9 cellular contexts compared by ENCODE assay signal in the genomic region with DNA sequence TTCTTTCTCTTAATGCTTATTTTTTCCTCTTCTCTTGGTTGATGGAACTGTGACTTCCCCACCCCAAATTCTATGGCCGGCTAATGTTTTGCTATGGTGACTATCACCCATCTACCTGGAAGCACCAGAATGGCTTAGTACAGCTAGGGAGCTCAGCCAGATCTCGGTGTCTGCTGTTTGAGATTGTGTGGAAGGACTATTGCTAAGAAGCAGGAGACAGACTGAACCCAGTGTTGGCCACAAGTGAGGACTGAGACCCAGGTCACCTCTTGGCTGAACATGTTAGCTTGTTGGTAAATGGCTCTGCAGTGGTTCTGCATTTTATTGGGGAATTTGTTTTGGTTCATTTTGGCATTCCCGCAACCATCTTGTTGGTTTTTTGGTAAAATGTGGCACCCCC. TPM values are rescaled to one million over a fixed set of nuclear protein-coding genes. Genes with fewer than 3 reads are reported as not detected.
A peak's percentile ranks its signal among the peaks of the same experiment; 100 is the strongest.
DNase-seq lines count a peak whose midpoint lies in the region; ATAC-seq, FAIRE-seq and TF ChIP-seq lines count a peak whose summit lies in the region.
"Had no signal": no experiment of that assay in that cellular context is flagged by ENCODE, and none has a peak within 500 bp of the region (broad histone marks: within the 10 kb centered on the region; RNA-seq: fewer than 3 reads in every experiment).

No MANE protein-coding gene starts in this region.

- TF ChIP-seq POLR2A in GM12891 (IDR thresholded peaks at IDR 0.05; ENCODE audit: low read depth, low read length): no peak

- peak overlapping the region; percentile 98 for H3K27ac Mint-ChIP-seq in mesothelial cell of epicardium

- H3K4me3 ChIP-seq in right atrium auricular region: no peak overlapping the region
- peak overlapping the region; percentile 29 for H3K4me3 ChIP-seq in brain microvascular endothelial cell (ENCODE audit: low read depth, low read length)
- H3K4me3 ChIP-seq in aorta (ENCODE audit: low read length in 2 of 2): no peak overlapping the region

- DNase-seq in right atrium auricular region (ENCODE audit: low spot score) (no peak), Right ventricle myocardium superior (no peak), brain microvascular endothelial cell (no peak), mesothelial cell of epicardium (ENCODE audit: low spot score in 2 of 2, unreplicated experiment in 2 of 2) (no peak), aorta (peak in 1 of 2 donors; percentile 19), NOMO-1 treated with dmso at 0.1 percent for 144 hours (lab: John Stamatoyannopoulos, UW; ENCODE audit: unreplicated experiment) (no peak), GM12891 (ENCODE audit: insufficient read length, low spot score) (no peak), NCI-H2029 (lab: John Stamatoyannopoulos, UW) (no peak)
- DNase-seq: activated gamma-delta T cell treated with Interleukin-2 at 50 U/mL for 16 hours had no signal

- no peaks in the 10 kb centered on the region for H3K27me3 ChIP-seq in right atrium auricular region
- no peaks in the 10 kb centered on the region for H3K27me3 ChIP-seq in brain microvascular endothelial cell (replicated peaks)
- H3K27me3 ChIP-seq in aorta (ENCODE audit: control insufficient read depth in 1 of 2, insufficient read depth in 2 of 2, low read length in 1 of 2): no peaks in the 10 kb centered on the region

- no peaks in the 10 kb centered on the region for H3K9me3 Mint-ChIP-seq in mesothelial cell of epicardium

- TF ChIP-seq CTCF in right atrium auricular region (IDR thresholded peaks at IDR 0.05) (no peak), brain microvascular endothelial cell (IDR thresholded peaks at IDR 0.05; ENCODE audit: low read depth, low read length, missing control alignments) (no peak), mesothelial cell of epicardium (IDR thresholded peaks at IDR 0.05; ENCODE audit: unreplicated experiment) (no peak)

- WGBS in aorta, 2 donors: 36% methylated on average over 3 of the region's 3 CpGs

- peaks cover 54% of the 10 kb centered on the region for H3K4me1 Mint-ChIP-seq in mesothelial cell of epicardium

- H3K4me3 Mint-ChIP-seq in mesothelial cell of epicardium: peak overlapping the region; percentile 92

- no peaks in the 10 kb centered on the region for H3K27me3 Mint-ChIP-seq in mesothelial cell of epicardium (ENCODE audit: low read depth)

- intact Hi-C loops in Right ventricle myocardium superior (cut with DNase I): no loop called here
- intact Hi-C loops in aorta (cut with DNase I): no loop called here

- ATAC-seq in Right ventricle myocardium superior (ENCODE audit: poor library complexity) (no peak), aorta (ENCODE audit: low FRiP score) (no peak)

- in situ Hi-C loops in brain microvascular endothelial cell (cut with HindIII; ENCODE audit: low pct_ligation_motif_present, low sequenced_read_pairs): no loop called here

- FAIRE-seq in GM12891 (lab: Jason Lieb, UNC): no peak

- H3K36me3 ChIP-seq in right atrium auricular region (no peaks in the 10 kb centered on the region), brain microvascular endothelial cell (replicated peaks) (peaks cover 4% of the 10 kb centered on the region), aorta (ENCODE audit: control insufficient read depth in 1 of 2, insufficient read depth in 2 of 2, low read length in 1 of 2) (peaks cover 0 to 2% of the 10 kb centered on the region in 2 donors)

- no peaks in the 10 kb centered on the region for H3K9me3 ChIP-seq in right atrium auricular region
- H3K9me3 ChIP-seq in aorta (ENCODE audit: control insufficient read depth, low read length): no peaks in the 10 kb centered on the region

- H3K4me1 ChIP-seq in right atrium auricular region: peaks cover 6 to 73% of the 10 kb centered on the region in 2 donors
- peaks cover 4 to 12% of the 10 kb centered on the region in 2 donors for H3K4me1 ChIP-seq in aorta (ENCODE audit: control insufficient read depth in 1 of 2, insufficient read depth in 2 of 2, low read length in 2 of 2)

- no peaks in the 10 kb centered on the region for H3K36me3 Mint-ChIP-seq in mesothelial cell of epicardium

- peak overlapping the region; percentile 95 to 98 for H3K27ac ChIP-seq in right atrium auricular region
- H3K27ac ChIP-seq in brain microvascular endothelial cell: peak overlapping the region; percentile 21
- H3K27ac ChIP-seq in aorta (ENCODE audit: low read depth in 1 of 2, low read length in 2 of 2): peak overlapping the region; percentile 2 to 77

TF ChIP-seq in GM12891, 5 proteins besides CTCF, POLR2A, EP300 and RAD21:
- no peak for TF ChIP-seq POLR2AphosphoS5 (IDR thresholded peaks at IDR 0.05; ENCODE audit: low read depth, low read length)
- no peak for TF ChIP-seq POU2F2 (IDR thresholded peaks at IDR 0.05; ENCODE audit: low read depth, low read length)
- no peak for TF ChIP-seq SPI1 (IDR thresholded peaks at IDR 0.05; ENCODE audit: low read depth, low read length)
- no peak for TF ChIP-seq TAF1 (IDR thresholded peaks at IDR 0.05; ENCODE audit: low read depth, low read length)
- no peak for TF ChIP-seq PAX5 (IDR thresholded peaks at IDR 0.05; ENCODE audit: insufficient read depth, low read length, severe bottlenecking)

RNA-seq across cellular contexts. Expression of a gene that starts 2.7 kb away (rescaled TPM):
- total RNA-seq in right atrium auricular region (100 to 1,000 TPM in 1 of 2 donors, 10 to 100 TPM in 1; 76.7 to 120 TPM), Right ventricle myocardium superior (124 TPM), mesothelial cell of epicardium (495 to 505 TPM (median 497 TPM) in 3 replicates), aorta (100 to 1,000 TPM; 200 to 263 TPM)
- 10 to 100 TPM; 23.9 to 50.8 TPM for polyA plus RNA-seq in aorta
- polyA plus RNA-seq in GM12891 (2012; ENCODE audit: low read depth, missing spikeins): 42.1 TPM

Comparison
In these comparisons a context has a peak if more than half of its experiments do, and no peak if none do; other contexts are left out.
1. H3K27ac ChIP-seq: peak in every context shown above with its lines; median percentile 96 in right atrium auricular region; 40 in aorta; 21 in brain microvascular endothelial cell.